8 cellular contexts compared by ENCODE assay signal in the genomic region with DNA sequence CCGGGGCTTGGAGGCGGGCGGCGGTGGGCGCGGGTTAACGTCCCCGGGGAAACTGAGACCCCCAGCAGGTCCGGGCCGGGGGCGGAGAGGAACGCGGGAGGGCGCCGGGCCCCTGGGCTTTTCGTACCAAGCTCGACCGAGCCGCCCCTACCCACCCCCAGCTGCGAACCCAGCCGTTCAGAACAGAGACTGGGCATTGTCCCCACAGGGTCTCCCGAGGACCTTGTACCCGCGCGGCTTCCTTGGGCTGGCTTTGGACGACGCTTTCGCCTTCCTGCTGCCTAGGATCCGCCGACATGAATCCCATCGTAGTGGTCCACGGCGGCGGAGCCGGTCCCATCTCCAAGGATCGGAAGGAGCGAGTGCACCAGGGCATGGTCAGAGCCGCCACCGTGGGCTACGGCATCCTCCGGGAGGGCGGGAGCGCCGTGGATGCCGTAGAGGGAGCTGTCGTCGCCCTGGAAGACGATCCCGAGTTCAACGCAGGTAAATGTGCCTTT. TPM values are rescaled to one million over a fixed set of nuclear protein-coding genes. Genes with fewer than 3 reads are reported as not detected.
A peak's percentile ranks its signal among the peaks of the same experiment; 100 is the strongest.
DNase-seq lines count a peak whose midpoint lies in the region; ATAC-seq and TF ChIP-seq lines count a peak whose summit lies in the region.

No MANE protein-coding gene starts in this region.

- no peaks in the 10 kb centered on the region for H3K36me3 ChIP-seq in PC-9 (ENCODE audit: low read depth)
- no peaks in the 10 kb centered on the region for H3K36me3 ChIP-seq in right lobe of liver

- no peaks in the 10 kb centered on the region for H3F3A ChIP-seq in PC-9 (ENCODE audit: insufficient read depth, low read depth)

- peaks cover 4% of the 10 kb centered on the region; the same call in 1 of the 2 replicates for H3K9me3 ChIP-seq in AG04450 (ENCODE audit: control insufficient read depth, insufficient read depth, low read length)
- H3K9me3 ChIP-seq in PC-9 (ENCODE audit: insufficient read depth, low read depth) = no peaks in the 10 kb centered on the region
- H3K9me3 ChIP-seq in right lobe of liver = no peaks in the 10 kb centered on the region

- H3K27ac ChIP-seq in AG04450 (ENCODE audit: low read depth, low read length) (no peak overlapping the region), PC-9 (no peak overlapping the region), right lobe of liver (peak overlapping the region in 1 of 3 donors; percentile 70), substantia nigra (ENCODE audit: low read depth, low read length, poor library complexity, severe bottlenecking) (peak overlapping the region; percentile 82)

- 12% methylated on average over 13 of the region's 50 CpGs for WGBS in right lobe of liver (ENCODE audit: insufficient coverage, low coverage, low lambda C conversion rate, missing lambda C conversion rate)

- BruUV-seq in PC-9 (replicated peaks; lab: Mats Ljungman, UMichigan) = no TSS peak

- ATAC-seq in GM19395 (IDR thresholded peaks at IDR 0.05; ENCODE audit: unreplicated experiment) = peak; percentile 39
- ATAC-seq in right lobe of liver = peak; percentile 46 to 59 (median 48)
- no peak for ATAC-seq in GM19035 (IDR thresholded peaks at IDR 0.05; ENCODE audit: unreplicated experiment)

- H3K4me1 ChIP-seq in PC-9 (replicated peaks; ENCODE audit: insufficient read depth) (no peaks in the 10 kb centered on the region), right lobe of liver (peaks cover 0 to 29% (median 3%) of the 10 kb centered on the region in 4 donors)

- POLR2A ChIA-PET in AG04450 (lab: Yijun Ruan, JAX) = no interaction called here
- POLR2A ChIA-PET in PC-9 (lab: Charles Lee; ENCODE audit: unreplicated experiment) = no interaction called here

- peak overlapping the region; percentile 57 for H3K4me3 ChIP-seq in AG04450 (ENCODE audit: low read depth, low read length)
- peak overlapping the region; percentile 60 for H3K4me3 ChIP-seq in PC-9
- H3K4me3 ChIP-seq in right lobe of liver = peak overlapping the region; percentile 63 to 77 (median 76)

- CTCF ChIA-PET in AG04450 (lab: Charles Lee) = interaction anchor here (1.0 to 4.1 kb wide), 3 partner anchors 30 to 42 kb away, joined by 3 to 53 read pairs (median 3); no protein-coding TSS in a partner anchor
- CTCF ChIA-PET in PC-9 (lab: Charles Lee) = interaction anchor here (0.6 to 0.9 kb wide), 4 partner anchors 23 to 492 kb away, joined by 3 to 6 read pairs (median 3); no protein-coding TSS in a partner anchor

- H3K79me2 ChIP-seq in PC-9 (ENCODE audit: low read depth) = no peaks in the 10 kb centered on the region

- TF ChIP-seq CTCF in AG04450 (IDR thresholded peaks at IDR 0.05; ENCODE audit: low read depth, low read length) (no peak), PC-9 (conservative IDR thresholded peaks at IDR 0.05) (no peak), right lobe of liver (IDR thresholded peaks at IDR 0.05) (no peak)

- H3K4me2 ChIP-seq in PC-9 = peak overlapping the region; percentile 84

- H2AFZ ChIP-seq in PC-9 = peak overlapping the region; percentile 79

- intact Hi-C loops in PC-9 (cut with micrococcal nuclease; ENCODE audit: unreplicated experiment) = no loop called here
- intact Hi-C loops in right lobe of liver (cut with DNase I) = no loop called here

- H4K20me1 ChIP-seq in PC-9 (ENCODE audit: insufficient read depth) = no peaks in the 10 kb centered on the region

- no peak for TF ChIP-seq POLR2A in right lobe of liver (IDR thresholded peaks at IDR 0.05)

- peaks cover 35% of the 10 kb centered on the region for H3K27me3 ChIP-seq in AG04450 (ENCODE audit: control insufficient read depth, insufficient read depth, low read length)
- peaks cover 57% of the 10 kb centered on the region for H3K27me3 ChIP-seq in PC-9 (ENCODE audit: insufficient read depth, low read depth)
- H3K27me3 ChIP-seq in right lobe of liver = no peaks in the 10 kb centered on the region

- DNase-seq in AG04450 (ENCODE audit: low read depth, low spot score) (no peak), PC-9 (peak in 1 of 2 experiments; percentile 34), cerebellum (ENCODE audit: low spot score) (peak; percentile 64), right lobe of liver (peak; percentile 45 to 57 (median 49)), substantia nigra (lab: John Stamatoyannopoulos, UW) (peak in 44 of 49 donors; percentile 5 to 78 (median 52)), COLO829 (ENCODE audit: low spot score) (no peak)

- H3K9me2 ChIP-seq in PC-9 (ENCODE audit: insufficient read depth) = no peaks in the 10 kb centered on the region

RNA-seq across cellular contexts. Expression of gene ASRGL1, which starts 0.5 kb away (rescaled TPM):
- 0.48 and 0.61 TPM in 2 replicates for polyA plus RNA-seq in AG04450 (2011; rRNA removed)
- polyA minus RNA-seq in AG04450 (2011; rRNA and poly(A)+ RNA removed) = 0.64 TPM in 1 of 2 replicates, not detected in the other
- total RNA-seq in PC-9 (2021) = 6.2 and 8.4 TPM in 2 replicates
- 30.6 TPM for total RNA-seq in cerebellum
- 10 to 100 TPM in 1 of 6 experiments, 1 to 10 TPM in 5; 1.8 to 28.5 (median 4.7) TPM for total RNA-seq in right lobe of liver

RNA-seq across cellular contexts. Expression of gene SCGB1D4, which starts 38.9 kb away (rescaled TPM):
- polyA plus RNA-seq in AG04450 (2011; rRNA removed) = not detected in 2 replicates
- not detected in 2 replicates for polyA minus RNA-seq in AG04450 (2011; rRNA and poly(A)+ RNA removed)
- total RNA-seq in PC-9 (2021) = not detected in 2 replicates
- total RNA-seq in cerebellum = not detected
- not detected for total RNA-seq in right lobe of liver

Comparison
In these comparisons a context has a peak if more than half of its experiments do, and no peak if none do; other contexts are left out.
1. DNase-seq: peak in cerebellum (single experiment), right lobe of liver (3 of 3) and substantia nigra (44 of 49); none in AG04450 (single experiment) and COLO829 (single experiment).
2. Peak in every context shown above with its lines, with median percentiles within 50 percentile points of each other: H3K4me3 ChIP-seq.